ENCODE assay signal across 29 cellular contexts in the genomic region with DNA sequence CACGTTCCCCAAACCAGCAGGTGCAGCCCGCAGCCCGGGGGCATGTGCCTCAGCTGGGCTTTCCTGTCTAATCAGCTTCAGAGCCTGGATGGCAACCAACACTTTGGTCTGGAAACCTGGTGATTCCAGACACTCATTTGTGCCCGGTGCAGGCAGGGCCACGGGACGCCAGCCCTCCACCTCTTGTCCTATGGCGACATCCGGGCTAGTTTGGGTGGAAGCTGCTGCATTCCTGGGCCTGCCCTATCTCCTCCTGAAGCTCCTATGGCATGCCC.
"Had no signal": no experiment of that assay in that cellular context is flagged by ENCODE, and none has a peak within 500 bp of the region (broad histone marks: within the 10 kb centered on the region; RNA-seq: fewer than 3 reads in every experiment).

No MANE protein-coding gene starts in this region.

- H3K4me3 ChIP-seq: coronary artery, dorsolateral prefrontal cortex had no signal

- DNase-seq: activated CD4-positive, alpha-beta memory T cell treated with anti-CD3 and anti-CD28 coated beads for 36 hours; activated CD4-positive, alpha-beta T cell treated with anti-CD3 and anti-CD28 coated beads for 36 hours; activated CD4-positive, alpha-beta T cell treated with anti-CD3 and anti-CD28 coated beads, Interleukin-2, amount 10 ng/mL, durations not matched to agents 24 days and 14 days; activated CD4-positive, CD25-positive, alpha-beta regulatory T cell; activated CD4-positive, CD25-positive, alpha-beta regulatory T cell treated with anti-CD3 and anti-CD28 coated beads, Interleukin-2, amount 50 U/mL, for 72 hours; activated CD8-positive, alpha-beta memory T cell treated with anti-CD3 and anti-CD28 coated beads, Interleukin-2, amount 50 U/mL, for 48 hours; activated effector memory CD4-positive, alpha-beta T cell treated with Interleukin-2 at 50 U/mL for 16 hours; activated gamma-delta T cell treated with Interleukin-2 at 50 U/mL for 16 hours; activated naive CD4-positive, alpha-beta T cell treated with Interleukin-2 at 50 U/mL for 16 hours; activated naive CD8-positive, alpha-beta T cell treated with anti-CD3 and anti-CD28 coated beads, Interleukin-2, amount 10 ng/mL, durations not matched to agents 7 days and 5 days; activated T-cell treated with anti-CD3 and anti-CD28 coated beads for 4 hours; activated T-cell treated with anti-CD3 and anti-CD28 coated beads, Interleukin-2, amount 50 U/mL, for 24 hours; anterior cingulate cortex; brain microvascular endothelial cell; dorsolateral prefrontal cortex; effector memory CD4-positive, alpha-beta T cell; endodermal cell; foreskin fibroblast; head of caudate nucleus; T-helper 1 cell; T-helper 17 cell; T1000 had no signal

- H3K27me3 ChIP-seq: brain microvascular endothelial cell, dorsolateral prefrontal cortex had no signal

- H3K27ac ChIP-seq: brain microvascular endothelial cell, coronary artery, dorsolateral prefrontal cortex had no signal

- FAIRE-seq: astrocyte, bronchial epithelial cell, frontal cortex had no signal

- ATAC-seq: activated CD4-positive, alpha-beta T cell treated with anti-CD3 and anti-CD28 coated beads for 36 hours; activated naive CD4-positive, alpha-beta T cell treated with anti-CD3 and anti-CD28 coated beads, Interleukin-2, amount 50 U/mL, for 72 hours; activated T-helper 17 cell treated with anti-CD3 and anti-CD28 coated beads, Interleukin-2, amount 50 U/mL, for 72 hours; esophagus mucosa; T-helper 17 cell had no signal

- H3K36me3 ChIP-seq: brain microvascular endothelial cell had no signal
